Comparison of ENCODE assay signal across 30 cellular contexts in genomic region chr2:110815938-110816337, GRCh38.
"Had no signal": no experiment of that assay in that cellular context is flagged by ENCODE, and none has a peak within 500 bp of the region (broad histone marks: within the 10 kb centered on the region; RNA-seq: fewer than 3 reads in every experiment).

No MANE protein-coding gene starts in this region.

- H3K36me3 Mint-ChIP-seq: naive thymus-derived CD4-positive, alpha-beta T cell; natural killer cell; stimulated activated memory B cell treated with anti-CD40 and anti-IgM and Interleukin-4, amounts not matched to agents 10 μg/mL and 1 μg/mL and 100 μg/mL, for 72 hours had no signal

- H3K36me3 ChIP-seq: neutrophil, pancreas, prostate gland, right lobe of liver, sigmoid colon, spleen, suprapubic skin, tibial artery, transverse colon, upper lobe of right lung, uterus had no signal

- H3K27me3 ChIP-seq: pancreas, right lobe of liver, sigmoid colon, testis, transverse colon, upper lobe of right lung, uterus had no signal

- H3K4me1 ChIP-seq: pancreas, prostate gland, right lobe of liver, suprapubic skin, testis, tibial artery, upper lobe of right lung, uterus had no signal

- H3K27ac ChIP-seq: neutrophil, pancreas, prostate gland, right lobe of liver, sigmoid colon, skin epidermis, spleen, suprapubic skin, testis, tibial artery, transverse colon, upper lobe of right lung, uterus had no signal

- H3K27me3 Mint-ChIP-seq: stimulated activated memory B cell treated with anti-CD40 and anti-IgM and Interleukin-4, amounts not matched to agents 10 μg/mL and 1 μg/mL and 100 μg/mL, for 72 hours had no signal

- H3K9me3 ChIP-seq: neutrophil, pancreas, prostate gland, right lobe of liver, sigmoid colon, spleen, suprapubic skin, testis, tibial artery, transverse colon, upper lobe of right lung, uterus had no signal

- H3K9me3 Mint-ChIP-seq: natural killer cell; stimulated activated naive CD8-positive, alpha-beta T cell treated with anti-CD3 and anti-CD28 coated beads, Interleukin-15, amount 100 ng/mL, for 72 hours; type B pancreatic cell had no signal

- H3K4me3 Mint-ChIP-seq: naive thymus-derived CD4-positive, alpha-beta T cell; natural killer cell; nephron; stimulated activated memory B cell treated with anti-CD40 and anti-IgM and Interleukin-4, amounts not matched to agents 10 μg/mL and 1 μg/mL and 100 μg/mL, for 72 hours; stimulated activated naive CD8-positive, alpha-beta T cell treated with anti-CD3 and anti-CD28 coated beads, Interleukin-15, amount 100 ng/mL, for 72 hours; type B pancreatic cell had no signal

- ATAC-seq: naive thymus-derived CD4-positive, alpha-beta T cell; natural killer cell; pancreas; right cardiac atrium; stimulated activated naive CD8-positive, alpha-beta T cell treated with anti-CD3 and anti-CD28 coated beads, Interleukin-15, amount 100 ng/mL, for 72 hours; stimulated activated naive CD8-positive, alpha-beta T cell treated with anti-CD3 and anti-CD28 coated beads, Interleukin-15, Interleukin-2, amounts not matched to agents 100 U/mL and 50 U/mL, for 24 hours; upper lobe of right lung had no signal

- DNase-seq: naive thymus-derived CD4-positive, alpha-beta T cell; natural killer cell; nucleus accumbens; pancreas; right cardiac atrium; right lobe of liver; sigmoid colon; spleen; stimulated activated CD4-positive, alpha-beta T cell treated with anti-CD3 and anti-CD28 coated beads, Interleukin-12 subunit alpha, Interleukin-12 subunit beta, amount 100 ng/mL, for 4 hours; stimulated activated CD4-positive, alpha-beta T cell treated with anti-CD3 and anti-CD28 coated beads, Interleukin-1b, Interleukin-23, amount 100 ng/mL, for 48 hours; stimulated activated CD4-positive, alpha-beta T cell treated with anti-CD3 and anti-CD28 coated beads, Interleukin-4, amount 100 ng/mL, for 1 hour; stimulated activated CD4-positive, alpha-beta T cell treated with anti-CD3 and anti-CD28 coated beads, Interleukin-4, amount 100 ng/mL, for 4 hours; stimulated activated CD8-positive, alpha-beta memory T cell treated with anti-CD3 and anti-CD28 coated beads, Interleukin-4, amount 100 ng/mL, for 48 hours; stimulated activated naive CD4-positive, alpha-beta T cell; stimulated activated naive CD8-positive, alpha-beta T cell treated with anti-CD3 and anti-CD28 coated beads, Interleukin-15, amount 100 ng/mL, for 72 hours; stimulated activated naive CD8-positive, alpha-beta T cell treated with anti-CD3 and anti-CD28 coated beads, Interleukin-15, Interleukin-2, amounts not matched to agents 100 U/mL and 50 U/mL, for 24 hours; substantia nigra; testis; tibial artery; transverse colon; upper lobe of right lung; uterus had no signal

- H3K4me3 ChIP-seq: pancreas, prostate gland, right lobe of liver, sigmoid colon, skin epidermis, smooth muscle cell, spleen, suprapubic skin, testis, tibial artery, transverse colon, upper lobe of right lung, uterus had no signal

- H3K27ac Mint-ChIP-seq: natural killer cell; nephron; stimulated activated memory B cell treated with anti-CD40 and anti-IgM and Interleukin-4, amounts not matched to agents 10 μg/mL and 1 μg/mL and 100 μg/mL, for 72 hours; stimulated activated naive CD8-positive, alpha-beta T cell treated with anti-CD3 and anti-CD28 coated beads, Interleukin-15, amount 100 ng/mL, for 72 hours; type B pancreatic cell had no signal
